1 cellular context compared by ENCODE assay signal in the genomic region with DNA sequence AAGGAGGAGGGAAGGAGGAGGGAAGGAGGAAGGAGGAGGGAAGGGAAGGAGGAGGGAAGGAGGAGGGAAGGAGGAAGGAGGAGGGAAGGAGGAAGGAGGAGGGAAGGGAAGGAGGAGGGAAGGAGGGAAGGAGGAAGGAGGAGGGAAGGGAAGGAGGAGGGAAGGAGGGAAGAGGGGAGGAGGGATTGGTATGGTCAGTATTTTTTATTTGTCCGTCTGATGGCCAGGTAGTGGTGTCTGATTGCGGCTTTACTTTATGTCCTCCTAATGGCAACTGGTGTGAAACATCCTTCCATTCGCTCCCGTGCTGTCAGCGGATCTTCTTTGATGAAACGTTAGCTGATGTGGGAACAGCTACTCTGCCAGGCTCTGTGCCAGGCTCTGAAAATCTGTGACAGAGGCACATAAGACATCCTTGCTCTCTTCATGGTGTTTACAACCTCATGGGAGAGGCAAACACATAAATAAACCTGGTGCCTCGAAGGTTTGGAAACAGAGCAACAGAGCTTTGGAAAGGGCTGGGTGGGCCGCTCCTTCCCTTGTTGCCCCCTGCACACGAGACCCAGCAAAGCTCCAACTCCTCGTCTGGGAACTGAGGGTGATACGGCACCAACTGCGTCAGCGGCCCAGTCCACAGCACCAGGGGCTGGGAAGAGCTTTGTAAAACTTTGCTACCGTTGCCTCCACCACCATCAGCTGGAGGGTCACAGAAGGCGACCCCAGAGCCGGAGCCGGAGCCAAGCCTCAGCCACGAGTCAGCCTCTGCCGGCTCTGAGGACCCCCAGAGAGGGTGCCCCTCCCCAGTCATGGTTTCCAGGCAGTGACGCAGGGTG.
TF ChIP-seq lines count a peak whose summit lies in the region.

No MANE protein-coding gene starts in this region.

TF ChIP-seq in K562, 482 proteins besides CTCF, POLR2A, EP300 and RAD21:
- TF ChIP-seq, protein P1, sequence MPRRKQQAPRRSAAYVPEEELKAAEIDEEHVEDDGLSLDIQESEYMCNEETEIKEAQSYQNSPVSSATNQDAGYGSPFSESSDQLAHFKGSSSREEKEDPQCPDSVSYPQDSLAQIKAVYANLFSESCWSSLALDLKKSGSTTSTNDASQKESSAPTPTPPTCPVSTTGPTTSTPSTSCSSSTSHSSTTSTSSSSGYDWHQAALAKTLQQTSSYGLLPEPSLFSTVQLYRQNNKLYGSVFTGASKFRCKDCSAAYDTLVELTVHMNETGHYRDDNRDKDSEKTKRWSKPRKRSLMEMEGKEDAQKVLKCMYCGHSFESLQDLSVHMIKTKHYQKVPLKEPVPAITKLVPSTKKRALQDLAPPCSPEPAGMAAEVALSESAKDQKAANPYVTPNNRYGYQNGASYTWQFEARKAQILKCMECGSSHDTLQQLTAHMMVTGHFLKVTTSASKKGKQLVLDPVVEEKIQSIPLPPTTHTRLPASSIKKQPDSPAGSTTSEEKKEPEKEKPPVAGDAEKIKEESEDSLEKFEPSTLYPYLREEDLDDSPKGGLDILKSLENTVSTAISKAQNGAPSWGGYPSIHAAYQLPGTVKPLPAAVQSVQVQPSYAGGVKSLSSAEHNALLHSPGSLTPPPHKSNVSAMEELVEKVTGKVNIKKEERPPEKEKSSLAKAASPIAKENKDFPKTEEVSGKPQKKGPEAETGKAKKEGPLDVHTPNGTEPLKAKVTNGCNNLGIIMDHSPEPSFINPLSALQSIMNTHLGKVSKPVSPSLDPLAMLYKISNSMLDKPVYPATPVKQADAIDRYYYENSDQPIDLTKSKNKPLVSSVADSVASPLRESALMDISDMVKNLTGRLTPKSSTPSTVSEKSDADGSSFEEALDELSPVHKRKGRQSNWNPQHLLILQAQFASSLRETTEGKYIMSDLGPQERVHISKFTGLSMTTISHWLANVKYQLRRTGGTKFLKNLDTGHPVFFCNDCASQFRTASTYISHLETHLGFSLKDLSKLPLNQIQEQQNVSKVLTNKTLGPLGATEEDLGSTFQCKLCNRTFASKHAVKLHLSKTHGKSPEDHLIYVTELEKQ (CRISPR knock-in tag; IDR thresholded peaks at IDR 0.05) = no peak
- peak; percentile 97 for TF ChIP-seq ZNF263 (CRISPR knock-in tag; IDR thresholded peaks at IDR 0.05; ENCODE audit: borderline replicate concordance)
